9 cellular contexts compared by ENCODE assay signal in the genomic region with DNA sequence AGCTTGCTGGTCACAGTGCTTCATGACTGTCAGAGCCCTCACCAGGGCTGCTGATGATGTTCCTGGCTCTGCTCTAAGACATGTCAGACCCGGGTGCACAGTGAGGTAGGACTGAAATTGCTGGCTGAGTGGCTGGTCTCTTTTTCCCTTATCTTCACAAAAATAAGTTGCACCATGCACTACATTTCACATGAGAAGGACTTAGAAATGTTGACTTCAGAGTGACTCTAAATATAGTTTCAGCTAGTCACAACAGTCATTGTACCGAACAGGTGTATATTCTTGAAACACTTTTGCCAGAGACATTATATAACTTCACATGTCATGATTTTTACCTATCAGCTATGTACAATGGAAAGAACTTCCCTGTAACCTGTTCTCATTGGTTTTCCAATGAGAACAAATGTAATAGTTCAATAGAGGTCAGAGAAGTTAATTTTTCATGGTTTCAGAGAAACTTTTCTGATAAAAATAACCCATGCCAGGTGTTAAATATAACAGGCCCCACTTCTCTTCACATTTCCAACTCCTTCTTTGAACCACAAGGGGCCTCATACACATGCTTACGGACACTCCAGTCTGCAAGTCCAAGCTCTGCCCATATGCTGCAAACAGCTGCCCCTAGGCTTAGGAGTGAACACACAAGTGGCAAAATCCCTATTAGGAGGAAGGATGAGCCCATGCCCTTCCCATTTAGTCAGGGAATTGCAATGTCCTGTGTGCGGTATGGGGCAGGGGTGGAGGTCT.
DNase-seq lines count a peak whose midpoint lies in the region; ATAC-seq, FAIRE-seq and TF ChIP-seq lines count a peak whose summit lies in the region.
"Had no signal": no experiment of that assay in that cellular context is flagged by ENCODE, and none has a peak within 500 bp of the region (broad histone marks: within the 10 kb centered on the region; RNA-seq: fewer than 3 reads in every experiment).

No MANE protein-coding gene starts in this region.

- no peak overlapping the region for H3K4me3 ChIP-seq in astrocyte of the cerebellum (ENCODE audit: low read depth, low read length)

- ATAC-seq in GM21390 (IDR thresholded peaks at IDR 0.05; ENCODE audit: unreplicated experiment) (peak; percentile 65), HG03196 (IDR thresholded peaks at IDR 0.05; ENCODE audit: unreplicated experiment) (peak; percentile 49)

- in situ Hi-C loops in astrocyte of the cerebellum (cut with HindIII; ENCODE audit: low sequenced_read_pairs), result no loop called here

- peak; percentile 2 for TF ChIP-seq CTCF in astrocyte of the cerebellum (IDR thresholded peaks at IDR 0.05; ENCODE audit: low read depth, low read length, missing control alignments)

- DNase-seq in DMS53 (lab: John Stamatoyannopoulos, UW), result peak; percentile 11
- DNase-seq in DMS53 treated with DMSO at 0.1 percent for 48 hours (lab: John Stamatoyannopoulos, UW; ENCODE audit: unreplicated experiment), result no peak
- no peak for DNase-seq in astrocyte of the cerebellum (ENCODE audit: low read depth)
- no peak for DNase-seq in RCC 7860 (ENCODE audit: low spot score)
- DNase-seq in stimulated activated CD8-positive, alpha-beta memory T cell treated with anti-CD3 and anti-CD28 coated beads, Interleukin-4, amount 100 ng/mL, for 48 hours, result no peak
- no peak for DNase-seq in activated T-cell treated with anti-CD3 and anti-CD28 coated beads, Interleukin-2, amount 50 U/mL, for 1 hour

- FAIRE-seq in RCC 7860 (lab: Jason Lieb, UNC), result no peak
- FAIRE-seq: urothelium cell line had no signal
